In the genomic region with DNA sequence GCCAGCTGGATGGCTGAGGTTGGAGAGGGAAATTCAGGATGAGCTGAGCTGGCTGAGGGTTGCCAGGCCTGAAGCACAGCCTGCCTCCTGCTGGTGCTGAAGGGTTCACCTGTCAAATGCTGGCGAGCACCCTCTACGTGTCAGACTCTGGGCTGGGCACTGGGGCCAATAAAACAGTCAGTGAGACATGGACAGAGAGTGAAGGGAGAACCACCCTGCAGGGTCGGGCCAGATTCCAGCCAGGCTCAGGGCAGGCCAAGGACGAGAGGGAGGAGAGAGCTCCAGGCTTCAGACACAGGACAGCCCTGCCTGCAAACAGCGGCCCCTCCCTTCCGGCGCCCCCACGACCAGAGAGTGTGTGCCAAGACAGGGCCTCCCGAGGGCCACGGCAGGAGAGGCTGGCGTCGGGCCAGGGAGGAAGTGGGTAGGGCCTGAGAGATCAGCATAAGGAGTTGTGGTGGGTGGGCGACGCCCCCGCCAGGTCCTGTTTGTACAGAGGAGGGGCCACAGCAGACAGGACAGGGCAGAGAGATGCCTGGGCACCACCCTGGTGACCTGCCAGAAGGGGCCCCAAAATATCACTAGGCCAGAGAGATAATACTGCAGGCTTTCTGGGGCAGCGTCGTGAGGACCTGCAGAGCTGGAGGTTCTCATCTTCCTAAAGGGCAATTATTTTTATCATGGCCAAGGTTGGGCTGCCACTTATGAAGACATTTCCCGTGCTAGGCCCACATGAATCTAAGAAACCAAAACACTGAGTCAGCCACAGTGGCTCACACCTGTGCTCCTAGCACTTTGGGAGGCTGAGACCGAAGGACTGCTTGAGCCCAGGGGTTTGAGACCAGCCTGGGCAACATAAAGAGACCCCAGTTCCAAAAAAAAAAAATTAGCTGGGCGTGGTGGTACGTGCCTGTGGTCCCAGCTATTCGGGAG, we compare ENCODE assay signal across 1 cellular context.
TF ChIP-seq lines count a peak whose summit lies in the region.

No MANE protein-coding gene starts in this region.

TF ChIP-seq in SK-N-SH treated with all-trans-retinoic acid at 6 μM for 48 hours, 23 proteins besides CTCF, POLR2A, EP300 and RAD21 (continued from another document):
- TF ChIP-seq POU6F1 (CRISPR knock-in tag; IDR thresholded peaks at IDR 0.05; ENCODE audit: borderline replicate concordance, low read depth): no peak
- TF ChIP-seq ZNF8 (CRISPR knock-in tag; IDR thresholded peaks at IDR 0.05): no peak
- TF ChIP-seq TOX (CRISPR knock-in tag; IDR thresholded peaks at IDR 0.05; ENCODE audit: borderline replicate concordance): no peak
- no peak for TF ChIP-seq CREB5 (CRISPR knock-in tag; IDR thresholded peaks at IDR 0.05; ENCODE audit: low read depth)
- no peak for TF ChIP-seq BACH2 (CRISPR knock-in tag; IDR thresholded peaks at IDR 0.05; ENCODE audit: borderline replicate concordance)
- TF ChIP-seq TSHZ2 (CRISPR knock-in tag; IDR thresholded peaks at IDR 0.05): no peak
- TF ChIP-seq SNAI2 (CRISPR knock-in tag; IDR thresholded peaks at IDR 0.05): no peak
- TF ChIP-seq TCF4 (CRISPR knock-in tag; IDR thresholded peaks at IDR 0.05; ENCODE audit: borderline replicate concordance): no peak
- TF ChIP-seq CSDC2 (CRISPR knock-in tag; IDR thresholded peaks at IDR 0.05): no peak
- TF ChIP-seq PPARA (CRISPR knock-in tag; IDR thresholded peaks at IDR 0.05; ENCODE audit: borderline replicate concordance): no peak
- TF ChIP-seq ESRRG (CRISPR knock-in tag; IDR thresholded peaks at IDR 0.05): no peak
- TF ChIP-seq ARNTL (CRISPR knock-in tag; IDR thresholded peaks at IDR 0.05; ENCODE audit: borderline replicate concordance, low read depth): no peak
- no peak for TF ChIP-seq ZNF70 (CRISPR knock-in tag; IDR thresholded peaks at IDR 0.05)
- no peak for TF ChIP-seq ZC3H10 (CRISPR knock-in tag; IDR thresholded peaks at IDR 0.05)
- TF ChIP-seq, protein P1, sequence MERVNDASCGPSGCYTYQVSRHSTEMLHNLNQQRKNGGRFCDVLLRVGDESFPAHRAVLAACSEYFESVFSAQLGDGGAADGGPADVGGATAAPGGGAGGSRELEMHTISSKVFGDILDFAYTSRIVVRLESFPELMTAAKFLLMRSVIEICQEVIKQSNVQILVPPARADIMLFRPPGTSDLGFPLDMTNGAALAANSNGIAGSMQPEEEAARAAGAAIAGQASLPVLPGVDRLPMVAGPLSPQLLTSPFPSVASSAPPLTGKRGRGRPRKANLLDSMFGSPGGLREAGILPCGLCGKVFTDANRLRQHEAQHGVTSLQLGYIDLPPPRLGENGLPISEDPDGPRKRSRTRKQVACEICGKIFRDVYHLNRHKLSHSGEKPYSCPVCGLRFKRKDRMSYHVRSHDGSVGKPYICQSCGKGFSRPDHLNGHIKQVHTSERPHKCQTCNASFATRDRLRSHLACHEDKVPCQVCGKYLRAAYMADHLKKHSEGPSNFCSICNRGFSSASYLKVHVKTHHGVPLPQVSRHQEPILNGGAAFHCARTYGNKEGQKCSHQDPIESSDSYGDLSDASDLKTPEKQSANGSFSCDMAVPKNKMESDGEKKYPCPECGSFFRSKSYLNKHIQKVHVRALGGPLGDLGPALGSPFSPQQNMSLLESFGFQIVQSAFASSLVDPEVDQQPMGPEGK (CRISPR knock-in tag; IDR thresholded peaks at IDR 0.05; ENCODE audit: borderline replicate concordance): no peak
- no peak for TF ChIP-seq ZNF565 (CRISPR knock-in tag; conservative IDR thresholded peaks at IDR 0.05; ENCODE audit: low read depth)
- TF ChIP-seq, protein P2, sequence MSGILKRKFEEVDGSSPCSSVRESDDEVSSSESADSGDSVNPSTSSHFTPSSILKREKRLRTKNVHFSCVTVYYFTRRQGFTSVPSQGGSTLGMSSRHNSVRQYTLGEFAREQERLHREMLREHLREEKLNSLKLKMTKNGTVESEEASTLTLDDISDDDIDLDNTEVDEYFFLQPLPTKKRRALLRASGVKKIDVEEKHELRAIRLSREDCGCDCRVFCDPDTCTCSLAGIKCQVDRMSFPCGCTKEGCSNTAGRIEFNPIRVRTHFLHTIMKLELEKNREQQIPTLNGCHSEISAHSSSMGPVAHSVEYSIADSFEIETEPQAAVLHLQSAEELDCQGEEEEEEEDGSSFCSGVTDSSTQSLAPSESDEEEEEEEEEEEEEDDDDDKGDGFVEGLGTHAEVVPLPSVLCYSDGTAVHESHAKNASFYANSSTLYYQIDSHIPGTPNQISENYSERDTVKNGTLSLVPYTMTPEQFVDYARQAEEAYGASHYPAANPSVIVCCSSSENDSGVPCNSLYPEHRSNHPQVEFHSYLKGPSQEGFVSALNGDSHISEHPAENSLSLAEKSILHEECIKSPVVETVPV (CRISPR knock-in tag; IDR thresholded peaks at IDR 0.05): no peak
- TF ChIP-seq OSR1 (CRISPR knock-in tag; IDR thresholded peaks at IDR 0.05): no peak
